Comparison of ENCODE assay signal across 18 cellular contexts in genomic region chr6:82045965-82046756, GRCh38.
DNase-seq lines count a peak whose midpoint lies in the region; ATAC-seq and TF ChIP-seq lines count a peak whose summit lies in the region.
"Had no signal": no experiment of that assay in that cellular context is flagged by ENCODE, and none has a peak within 500 bp of the region (broad histone marks: within the 10 kb centered on the region; RNA-seq: fewer than 3 reads in every experiment).

No MANE protein-coding gene starts in this region.

- no peak overlapping the region for H3K4me3 ChIP-seq in AG10803 (ENCODE audit: low read length)
- no peak overlapping the region for H3K4me3 ChIP-seq in cardiac fibroblast (replicated peaks in 1 of 2; ENCODE audit: low read depth in 2 of 2, low read length in 2 of 2)
- no peak overlapping the region for H3K4me3 ChIP-seq in mucosa of descending colon
- H3K4me3 ChIP-seq in psoas muscle = no peak overlapping the region
- H3K4me3 ChIP-seq: lung, neural progenitor cell, sigmoid colon, vagina had no signal

- intact Hi-C loops in mucosa of descending colon (cut with DNase I, micrococcal nuclease) (no loop called here), psoas muscle (cut with DNase I) (no loop called here)

- H3K27me3 ChIP-seq in psoas muscle (ENCODE audit: insufficient read depth in 3 of 3, low read length in 2 of 3) = no peaks in the 10 kb centered on the region
- H3K27me3 ChIP-seq: neural progenitor cell, sigmoid colon, vagina had no signal

- H3K9me3 ChIP-seq in mucosa of descending colon (no peaks in the 10 kb centered on the region), psoas muscle (no peaks in the 10 kb centered on the region)
- H3K9me3 ChIP-seq: sigmoid colon, vagina had no signal

- no peak for ATAC-seq in mucosa of descending colon
- ATAC-seq in psoas muscle = no peak
- ATAC-seq: activated T-cell treated with anti-CD3 and anti-CD28 coated beads, Interleukin-2, amount 50 U/mL, for 4 hours; esophagus mucosa; stimulated activated naive CD8-positive, alpha-beta T cell treated with anti-CD3 and anti-CD28 coated beads, Interleukin-15, Interleukin-2, amounts not matched to agents 100 U/mL and 50 U/mL, for 24 hours had no signal

- WGBS in psoas muscle, 3 donors = 55 to 67% (median 58%) methylated on average over 6 of the region's 6 CpGs

- H3K4me1 ChIP-seq in mucosa of descending colon (ENCODE audit: low read depth) (no peaks in the 10 kb centered on the region), psoas muscle (no peaks in the 10 kb centered on the region)
- H3K4me1 ChIP-seq: neural progenitor cell, sigmoid colon, vagina had no signal

- H3K36me3 ChIP-seq in mucosa of descending colon (ENCODE audit: low read depth) = no peaks in the 10 kb centered on the region
- H3K36me3 ChIP-seq in psoas muscle (ENCODE audit: insufficient read depth in 1 of 2, low read depth in 1 of 2) = no peaks in the 10 kb centered on the region
- H3K36me3 ChIP-seq: neural progenitor cell, sigmoid colon, vagina had no signal

- DNase-seq in AG10803 (ENCODE audit: low read depth) (peak; percentile 92), HS-5 (ENCODE audit: low read depth) (peak; percentile 87), cardiac fibroblast (ENCODE audit: low read depth in 2 of 2) (peak; percentile 51 to 94), myocyte (ENCODE audit: low read depth) (peak; percentile 62), GM19240 (ENCODE audit: insufficient read length, low spot score) (no peak), mucosa of descending colon (no peak), psoas muscle (no peak)
- DNase-seq in stimulated activated CD4-positive, alpha-beta T cell treated with anti-CD3 and anti-CD28 coated beads, Interleukin-15, amount 100 ng/mL, for 24 hours = no peak
- DNase-seq: activated CD4-positive, alpha-beta T cell treated with anti-CD3 and anti-CD28 coated beads, Interleukin-2, amount 50 U/mL, for 4 hours; activated T-cell treated with anti-CD3 and anti-CD28 coated beads, Interleukin-2, amount 50 U/mL, for 4 hours; DMS79 treated with DMSO at 0.1 percent for 48 hours; NCI-H1092; sigmoid colon; stimulated activated naive CD8-positive, alpha-beta T cell treated with anti-CD3 and anti-CD28 coated beads, Interleukin-15, Interleukin-2, amounts not matched to agents 100 U/mL and 50 U/mL, for 24 hours had no signal

- no peak overlapping the region for H3K27ac ChIP-seq in psoas muscle
- H3K27ac ChIP-seq: neural progenitor cell, sigmoid colon, vagina had no signal

- TF ChIP-seq CTCF in AG10803 (conservative IDR thresholded peaks at IDR 0.05; ENCODE audit: low read length) (peak; percentile 25; the same call in 1 of the 2 replicates), cardiac fibroblast (IDR thresholded peaks at IDR 0.05; ENCODE audit: low read depth, low read length) (no peak), mucosa of descending colon (IDR thresholded peaks at IDR 0.05) (no peak), psoas muscle (IDR thresholded peaks at IDR 0.05) (no peak)

Comparison
In these comparisons a context has a peak if more than half of its experiments do, and no peak if none do; other contexts are left out.
1. DNase-seq: peak in AG10803 (single experiment), HS-5 (single experiment), cardiac fibroblast (2 of 2) and myocyte (single experiment); none in stimulated activated CD4-positive, alpha-beta T cell treated with anti-CD3 and anti-CD28 coated beads, Interleukin-15, amount 100 ng/mL, for 24 hours (single experiment), GM19240 (single experiment), mucosa of descending colon (0 of 3) and psoas muscle (0 of 2).